Comparison of ENCODE assay signal across 18 cellular contexts in the genomic region with DNA sequence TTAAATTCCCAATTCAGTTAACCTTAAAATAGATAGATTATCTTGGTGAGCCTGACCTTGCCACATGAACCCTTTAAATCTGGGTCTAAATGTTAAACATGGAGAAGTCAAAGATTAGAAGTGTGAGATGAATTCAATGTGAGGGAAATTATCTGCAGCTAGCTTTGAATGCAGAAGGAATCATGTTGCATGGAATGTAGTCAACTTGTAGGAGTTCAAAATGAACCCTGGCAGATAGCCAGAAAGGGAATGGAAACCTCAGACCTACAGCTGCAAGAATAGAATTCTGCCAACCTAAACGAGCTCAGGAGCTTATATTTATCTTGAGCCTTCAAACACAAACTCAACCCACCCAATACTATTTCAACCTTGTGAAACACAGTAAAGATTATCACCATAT.
A peak's percentile ranks its signal among the peaks of the same experiment; 100 is the strongest.
DNase-seq lines count a peak whose midpoint lies in the region; ATAC-seq and TF ChIP-seq lines count a peak whose summit lies in the region.
"Had no signal": no experiment of that assay in that cellular context is flagged by ENCODE, and none has a peak within 500 bp of the region (broad histone marks: within the 10 kb centered on the region; RNA-seq: fewer than 3 reads in every experiment).

No MANE protein-coding gene starts in this region.

- no peaks in the 10 kb centered on the region for H3K27me3 ChIP-seq in stomach
- H3K27me3 ChIP-seq: BE2C had no signal

- H3K4me3 ChIP-seq in choroid plexus epithelial cell (ENCODE audit: low read depth, low read length) (no peak overlapping the region), stomach (no peak overlapping the region)
- H3K4me3 ChIP-seq: HAP-1 had no signal

- peaks cover 0 to 5% (median 0%) of the 10 kb centered on the region in 4 donors for H3K9me3 ChIP-seq in stomach
- H3K9me3 ChIP-seq: BE2C, HAP-1 had no signal

- ATAC-seq in HG03039 (IDR thresholded peaks at IDR 0.05; ENCODE audit: unreplicated experiment), result no peak
- ATAC-seq: Right ventricle myocardium inferior had no signal

- H3K27ac ChIP-seq in stomach, result no peak overlapping the region

- TF ChIP-seq CTCF in choroid plexus epithelial cell (conservative IDR thresholded peaks at IDR 0.05; ENCODE audit: low read depth, low read length) (no peak), stomach (IDR thresholded peaks at IDR 0.05) (no peak)

- H3K4me1 ChIP-seq in stomach, result no peaks in the 10 kb centered on the region
- H3K4me1 ChIP-seq: BE2C, HAP-1 had no signal

- no peak for TF ChIP-seq EP300 in stomach (IDR thresholded peaks at IDR 0.05)

- no peak for TF ChIP-seq POLR2A in stomach (IDR thresholded peaks at IDR 0.05)

- intact Hi-C loops in stomach (cut with DNase I; ENCODE audit: low total_unique reads), result no loop called here

- no peaks in the 10 kb centered on the region for H3K36me3 ChIP-seq in stomach
- H3K36me3 ChIP-seq: BE2C, HAP-1 had no signal

- DNase-seq in NCI-H510A (lab: John Stamatoyannopoulos, UW) (peak; percentile 10), NCI-H510A treated with DMSO at 0.1 percent for 48 hours (lab: John Stamatoyannopoulos, UW) (no peak), NCI-H2171 treated with DMSO at 0.1 percent for 48 hours (lab: John Stamatoyannopoulos, UW) (peak; percentile 55), choroid plexus epithelial cell (ENCODE audit: low read depth) (peak; percentile 2), myocyte (ENCODE audit: low read depth) (peak; percentile 0), NOMO-1 treated with DMSO at 0.1 percent for 48 hours (lab: John Stamatoyannopoulos, UW; ENCODE audit: unreplicated experiment) (no peak), stomach (no peak)
- DNase-seq: BE2C; CD4-positive, CD25-positive, alpha-beta regulatory T cell; COR-L47; DMS153; GDM1; NCI-H1092 treated with DMSO at 0.1 percent for 48 hours; NCI-H1930; SW 1271 had no signal

- WGBS in stomach, 5 donors, result 2 to 19% (median 6%) methylated on average over 1 of the region's 1 CpG

Comparison
In these comparisons a context has a peak if more than half of its experiments do, and no peak if none do; other contexts are left out.
1. DNase-seq: peak in NCI-H510A (single experiment), NCI-H2171 treated with DMSO at 0.1 percent for 48 hours (single experiment), choroid plexus epithelial cell (single experiment) and myocyte (single experiment); none in NCI-H510A treated with DMSO at 0.1 percent for 48 hours (single experiment), NOMO-1 treated with DMSO at 0.1 percent for 48 hours (single experiment) and stomach (single experiment).